In the genomic region with DNA sequence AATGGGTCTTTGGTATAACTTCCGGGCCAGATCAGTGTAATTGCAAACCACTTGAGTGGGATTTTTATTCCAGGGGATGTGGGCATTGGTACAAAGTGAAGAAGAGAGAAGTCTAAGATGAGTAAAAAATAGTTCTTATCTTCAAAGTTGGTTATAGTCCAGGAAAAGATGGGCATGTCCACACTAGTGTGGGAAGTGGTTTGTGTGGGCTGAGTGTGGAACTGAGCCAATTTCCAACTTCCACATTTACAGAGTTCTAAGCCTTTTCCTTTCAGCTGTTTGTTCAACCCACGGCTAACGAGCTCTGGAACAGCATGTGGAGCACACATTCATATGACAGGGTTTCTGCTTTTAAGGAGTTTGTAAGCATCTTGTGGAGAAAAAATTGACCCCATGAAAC, we compare ENCODE assay signal across 9 cellular contexts.
DNase-seq lines count a peak whose midpoint lies in the region; ATAC-seq and TF ChIP-seq lines count a peak whose summit lies in the region.
"Had no signal": no experiment of that assay in that cellular context is flagged by ENCODE, and none has a peak within 500 bp of the region (broad histone marks: within the 10 kb centered on the region; RNA-seq: fewer than 3 reads in every experiment).

No MANE protein-coding gene starts in this region.

- H3K4me1 Mint-ChIP-seq in T-helper 17 cell: peaks cover 10% of the 10 kb centered on the region

- no peaks in the 10 kb centered on the region for H3K27me3 Mint-ChIP-seq in T-helper 17 cell
- H3K27me3 Mint-ChIP-seq: activated naive CD4-positive, alpha-beta T cell treated with anti-CD3 and anti-CD28 coated beads, Interleukin-2, amount 50 U/mL, for 24 hours had no signal

- no peaks in the 10 kb centered on the region for H3K36me3 Mint-ChIP-seq in T-helper 17 cell (ENCODE audit: low read depth)
- H3K36me3 Mint-ChIP-seq: activated naive CD4-positive, alpha-beta T cell treated with anti-CD3 and anti-CD28 coated beads, Interleukin-2, amount 50 U/mL, for 24 hours had no signal

- TF ChIP-seq CTCF in foreskin keratinocyte (conservative IDR thresholded peaks at IDR 0.05) (no peak), coronary artery (IDR thresholded peaks at IDR 0.05) (no peak)

- peak overlapping the region; percentile 14 for H3K27ac Mint-ChIP-seq in T-helper 17 cell
- H3K27ac Mint-ChIP-seq: activated naive CD4-positive, alpha-beta T cell treated with anti-CD3 and anti-CD28 coated beads, Interleukin-2, amount 50 U/mL, for 24 hours had no signal

- H3K4me3 ChIP-seq in skeletal muscle cell (ENCODE audit: low read depth, low read length) (no peak overlapping the region), coronary artery (no peak overlapping the region)

- H3K4me1 ChIP-seq in foreskin keratinocyte: peaks cover 11% of the 10 kb centered on the region

- peak overlapping the region; percentile 31 for H3K4me3 Mint-ChIP-seq in T-helper 17 cell
- H3K4me3 Mint-ChIP-seq: activated naive CD4-positive, alpha-beta T cell treated with anti-CD3 and anti-CD28 coated beads, Interleukin-2, amount 50 U/mL, for 24 hours had no signal

- no peaks in the 10 kb centered on the region for H3K9me3 ChIP-seq in T-helper 17 cell (ENCODE audit: control insufficient read depth, low read length, poor library complexity, severe bottlenecking)

- ATAC-seq in T-helper 17 cell (peak; percentile 39), foreskin keratinocyte (peak; percentile 43)

- H3K27ac ChIP-seq in foreskin keratinocyte (no peak overlapping the region), coronary artery (no peak overlapping the region)

- H3K27me3 ChIP-seq in foreskin keratinocyte: no peaks in the 10 kb centered on the region

- DNase-seq in KG1 (lab: John Stamatoyannopoulos, UW) (peak; percentile 86), T-helper 17 cell (no peak), foreskin keratinocyte (peak; percentile 50 to 67), skeletal muscle cell (ENCODE audit: low read depth) (peak; percentile 59), cerebellar cortex (ENCODE audit: low spot score) (no peak), DMS79 treated with DMSO at 0.1 percent for 48 hours (lab: John Stamatoyannopoulos, UW) (no peak), coronary artery (ENCODE audit: low spot score) (no peak)
- DNase-seq: mesenchymal stem cell had no signal

Comparison
In these comparisons a context has a peak if more than half of its experiments do, and no peak if none do; other contexts are left out.
1. DNase-seq: peak in KG1 (single experiment), foreskin keratinocyte (2 of 2) and skeletal muscle cell (single experiment); none in T-helper 17 cell (0 of 3), cerebellar cortex (single experiment), DMS79 treated with DMSO at 0.1 percent for 48 hours (single experiment) and coronary artery (single experiment).